In the genomic region with DNA sequence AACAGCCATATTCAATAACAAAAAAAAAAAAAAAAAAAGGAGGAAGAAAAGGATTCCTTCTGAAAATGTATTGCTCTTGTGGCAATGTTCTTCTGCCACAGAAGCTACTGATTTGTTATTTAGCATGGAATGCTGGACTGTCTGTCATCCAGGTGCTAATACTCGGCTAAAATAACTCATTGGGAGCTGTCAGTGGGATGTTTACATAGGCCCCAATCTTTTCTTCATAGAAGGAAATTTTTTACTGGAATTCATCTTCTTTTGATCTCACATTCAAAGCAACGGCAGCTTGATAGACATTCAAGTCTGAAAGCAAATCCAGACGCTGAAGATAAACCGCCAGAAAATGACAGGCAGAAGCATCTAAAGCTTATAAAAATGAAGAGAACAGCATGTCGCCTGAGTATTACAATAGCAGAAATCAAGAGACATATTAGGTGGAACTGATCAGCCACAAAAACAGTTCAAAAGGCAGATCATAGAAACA, we compare ENCODE assay signal across 8 cellular contexts.
DNase-seq lines count a peak whose midpoint lies in the region; ATAC-seq and TF ChIP-seq lines count a peak whose summit lies in the region.

No MANE protein-coding gene starts in this region.

- H3K27ac Mint-ChIP-seq in osteocyte (ENCODE audit: unreplicated experiment) = peak overlapping the region; percentile 96

- 0 out of 20 replicates have a peak overlapping the region, but pooled peaks of 1 of the 10 experiments have one; percentile 59 for H3K4me3 ChIP-seq in BLaER1 treated with 17β-estradiol and CSF1 and Interleukin-3, amounts not matched to agents 10 nM and 100 nM
- peak overlapping the region; percentile 55 for H3K4me3 ChIP-seq in Karpas-422 (ENCODE audit: low read length)
- peak overlapping the region in 1 of 2 donors; percentile 71 for H3K4me3 ChIP-seq in duodenal mucosa (ENCODE audit: low read depth in 1 of 2, low read length in 2 of 2)

- H3K36me3 Mint-ChIP-seq in osteocyte (ENCODE audit: unreplicated experiment) = no peaks in the 10 kb centered on the region

- H3K4me2 ChIP-seq in BLaER1 treated with 17β-estradiol and CSF1 and Interleukin-3, amounts not matched to agents 10 nM and 100 nM = peak overlapping the region; percentile 74 to 91 (median 83); a peak in 20 of 22 replicates
- H3K4me2 ChIP-seq in Karpas-422 (ENCODE audit: low read depth, low read length, poor library complexity, severe bottlenecking) = peak overlapping the region; percentile 74

- peaks cover 43 to 54% (median 46%) of the 10 kb centered on the region in 10 experiments for H3K4me1 ChIP-seq in BLaER1 treated with 17β-estradiol and CSF1 and Interleukin-3, amounts not matched to agents 10 nM and 100 nM
- H3K4me1 ChIP-seq in Karpas-422 (ENCODE audit: low read length) = peaks cover 92% of the 10 kb centered on the region
- H3K4me1 ChIP-seq in duodenal mucosa (ENCODE audit: control insufficient read depth in 1 of 2, insufficient read depth in 2 of 2, low read length in 2 of 2) = peaks cover 57 to 69% of the 10 kb centered on the region in 2 donors

- H3K9me3 Mint-ChIP-seq in osteocyte (ENCODE audit: unreplicated experiment) = no peaks in the 10 kb centered on the region

- no peak for ATAC-seq in HG03139 (IDR thresholded peaks at IDR 0.05; ENCODE audit: unreplicated experiment)

- H3K9me3 ChIP-seq in BLaER1 treated with 17β-estradiol and CSF1 and Interleukin-3, amounts not matched to agents 10 nM and 100 nM (replicated peaks in 1 of 11) = no peaks in the 10 kb centered on the region
- no peaks in the 10 kb centered on the region for H3K9me3 ChIP-seq in Karpas-422 (ENCODE audit: low read length)
- no peaks in the 10 kb centered on the region for H3K9me3 ChIP-seq in duodenal mucosa (ENCODE audit: control insufficient read depth in 1 of 2, low read length in 2 of 2)

- H3K9ac ChIP-seq in BLaER1 treated with 17β-estradiol and CSF1 and Interleukin-3, amounts not matched to agents 10 nM and 100 nM = peak overlapping the region in 2 of 11 experiments; percentile 84 to 88; a peak in 3 of 22 replicates
- H3K9ac ChIP-seq in Karpas-422 (ENCODE audit: low read length) (peak overlapping the region; percentile 63), duodenal mucosa (ENCODE audit: low read depth in 1 of 2, low read length in 2 of 2) (peak overlapping the region; percentile 21 to 91)

- peaks cover 83% of the 10 kb centered on the region for H3K4me1 Mint-ChIP-seq in osteocyte (ENCODE audit: unreplicated experiment)

- H4K20me1 ChIP-seq in BLaER1 treated with 17β-estradiol and CSF1 and Interleukin-3, amounts not matched to agents 10 nM and 100 nM = no peaks in the 10 kb centered on the region; a peak in 1 of 22 replicates
- H4K20me1 ChIP-seq in Karpas-422 (ENCODE audit: insufficient read depth, low read depth, low read length) = no peaks in the 10 kb centered on the region

- peak overlapping the region; percentile 80 for H3K4me3 Mint-ChIP-seq in osteocyte (ENCODE audit: unreplicated experiment)

- H3K36me3 ChIP-seq in BLaER1 treated with 17β-estradiol and CSF1 and Interleukin-3, amounts not matched to agents 10 nM and 100 nM = no peaks in the 10 kb centered on the region
- H3K36me3 ChIP-seq in Karpas-422 (ENCODE audit: insufficient read depth, low read length) = no peaks in the 10 kb centered on the region
- H3K36me3 ChIP-seq in duodenal mucosa (ENCODE audit: control insufficient read depth in 1 of 2, insufficient read depth in 2 of 2, low read length in 2 of 2) = no peaks in the 10 kb centered on the region

- DNase-seq in Karpas-422 (no peak), osteocyte (ENCODE audit: extremely low spot score, unreplicated experiment) (no peak), GM20000 (ENCODE audit: low spot score) (no peak), hypothalamus (lab: John Stamatoyannopoulos, UW) (no peak), AML-193 (lab: John Stamatoyannopoulos, UW) (no peak)

- H2AFZ ChIP-seq in Karpas-422 (ENCODE audit: low read length) = no peak overlapping the region

- H3K27ac ChIP-seq in BLaER1 treated with 17β-estradiol and CSF1 and Interleukin-3, amounts not matched to agents 10 nM and 100 nM = 0 out of 22 replicates have a peak overlapping the region, but pooled peaks of 1 of the 11 experiments have one; percentile 78
- H3K27ac ChIP-seq in Karpas-422 (ENCODE audit: low read length) (peak overlapping the region; percentile 86), duodenal mucosa (ENCODE audit: low read depth, low read length) (no peak overlapping the region)

- H3K9me2 ChIP-seq in Karpas-422 (replicated peaks; ENCODE audit: insufficient read depth, low read length) = no peaks in the 10 kb centered on the region

- H3K27me3 Mint-ChIP-seq in osteocyte (ENCODE audit: unreplicated experiment) = no peaks in the 10 kb centered on the region

- TF ChIP-seq CTCF in osteocyte (IDR thresholded peaks at IDR 0.05) (no peak), GM20000 (IDR thresholded peaks at IDR 0.05; ENCODE audit: extremely low read depth, missing control alignments) (no peak)

- H3K27me3 ChIP-seq in BLaER1 treated with 17β-estradiol and CSF1 and Interleukin-3, amounts not matched to agents 10 nM and 100 nM = peaks cover 0 to 29% (median 11%) of the 10 kb centered on the region in 11 experiments; a peak in 12 of 22 replicates
- no peaks in the 10 kb centered on the region for H3K27me3 ChIP-seq in Karpas-422 (ENCODE audit: low read length)
- H3K27me3 ChIP-seq in duodenal mucosa (ENCODE audit: control insufficient read depth in 1 of 2, insufficient read depth in 2 of 2, low read length in 2 of 2) = no peaks in the 10 kb centered on the region

- peaks cover 96% of the 10 kb centered on the region for H3K79me2 ChIP-seq in Karpas-422 (ENCODE audit: low read length)
